9 cellular contexts compared by ENCODE assay signal in the genomic region with DNA sequence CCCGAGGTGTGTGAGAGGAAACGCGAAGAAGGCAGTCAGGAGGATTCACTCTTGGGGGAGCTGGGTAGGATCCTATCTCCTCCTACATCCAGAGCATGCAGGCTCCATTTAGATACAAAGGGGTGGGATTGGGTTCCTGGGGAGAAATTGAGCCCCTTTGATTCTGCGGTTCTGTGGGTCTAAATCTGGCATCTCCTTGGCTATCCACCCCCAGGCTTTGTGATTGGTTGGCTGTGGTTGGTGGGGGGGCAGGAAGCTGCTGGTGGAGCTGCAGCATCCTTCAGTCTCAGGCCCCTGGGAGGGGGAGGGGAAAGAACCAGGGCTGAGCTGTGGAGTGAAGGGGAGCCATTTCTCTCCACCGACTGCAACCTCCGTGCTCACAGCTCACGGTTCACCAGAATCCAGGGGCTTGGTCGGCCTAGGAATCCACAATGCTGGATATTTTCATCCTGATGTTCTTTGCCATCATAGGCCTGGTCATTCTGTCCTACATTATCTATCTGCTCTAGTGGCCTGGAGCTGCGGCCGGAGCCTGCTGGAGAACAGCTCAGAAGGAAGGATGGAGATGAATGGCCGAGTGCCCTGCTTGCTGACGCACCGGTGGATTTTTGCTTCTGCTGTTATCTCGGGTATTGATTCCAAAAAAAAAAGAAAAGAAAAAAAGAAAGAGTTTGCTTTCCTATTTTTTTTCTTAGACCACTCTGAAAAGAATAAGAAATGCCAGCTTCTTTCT.
DNase-seq lines count a peak whose midpoint lies in the region; ATAC-seq and TF ChIP-seq lines count a peak whose summit lies in the region.
"Had no signal": no experiment of that assay in that cellular context is flagged by ENCODE, and none has a peak within 500 bp of the region (broad histone marks: within the 10 kb centered on the region; RNA-seq: fewer than 3 reads in every experiment).

LASP1NB (plus strand) TSS at position 352 of the 733 bp plus-strand sequence.

- no peaks in the 10 kb centered on the region for H3K4me1 Mint-ChIP-seq in Calu3 (ENCODE audit: low read depth, unreplicated experiment)
- H3K4me1 Mint-ChIP-seq in activated CD8-positive, alpha-beta T cell treated with anti-CD3 and anti-CD28 coated beads for 36 hours (ENCODE audit: low read depth) = peaks cover 46% of the 10 kb centered on the region

- H3K27ac Mint-ChIP-seq in Calu3 (ENCODE audit: unreplicated experiment) = no peak within 1 kb of the TSS
- H3K27ac Mint-ChIP-seq in activated CD8-positive, alpha-beta T cell treated with anti-CD3 and anti-CD28 coated beads for 36 hours = peak within 1 kb of the TSS; percentile 69

- no peak within 1 kb of the TSS for H3K4me3 ChIP-seq in foreskin fibroblast (ENCODE audit: low read depth in 1 of 2, low read length in 2 of 2)

- DNase-seq in Calu3 (peak; percentile 21), foreskin fibroblast (peak; percentile 20 to 55), posterior cingulate gyrus (peak; percentile 86 to 99 (median 92)), NCI-H748 treated with DMSO at 0.1 percent for 48 hours (lab: John Stamatoyannopoulos, UW) (no peak), NCI-H146 (lab: John Stamatoyannopoulos, UW) (no peak)
- DNase-seq in activated CD8-positive, alpha-beta T cell treated with anti-CD3 and anti-CD28 coated beads for 36 hours = peak; percentile 90
- DNase-seq: NCI-H2029 treated with DMSO at 0.1 percent for 48 hours had no signal

- no peak within 1 kb of the TSS for H3K4me3 Mint-ChIP-seq in Calu3 (ENCODE audit: low read depth, unreplicated experiment)
- peak within 1 kb of the TSS; percentile 71 for H3K4me3 Mint-ChIP-seq in activated CD8-positive, alpha-beta T cell treated with anti-CD3 and anti-CD28 coated beads for 36 hours

- CTCF ChIA-PET in Calu3 (lab: Charles Lee) = interaction anchor here (3.2 kb wide), 1 partner anchor 54 kb away, joined by 10 read pairs; no protein-coding TSS in a partner anchor
- CTCF ChIA-PET in activated CD8-positive, alpha-beta T cell treated with anti-CD3 and anti-CD28 coated beads for 36 hours (lab: Charles Lee) = interaction anchor here (0.6 to 5.2 kb wide), 22 partner anchors 7 to 249 kb away, joined by 3 to 39 read pairs (median 4); partner anchors contain the start of genes FBXO47 and LASP1

- POLR2A ChIA-PET in activated CD8-positive, alpha-beta T cell treated with anti-CD3 and anti-CD28 coated beads for 36 hours (lab: Charles Lee) = interaction anchor here (0.8 to 2.3 kb wide), 16 partner anchors 10 to 77 kb away, joined by 3 to 13 read pairs (median 4); partner anchors contain the start of genes LASP1 and RPL23

- intact Hi-C loops in Calu3 (cut with micrococcal nuclease; ENCODE audit: unreplicated experiment) = no loop called here
- intact Hi-C loops in activated CD8-positive, alpha-beta T cell treated with anti-CD3 and anti-CD28 coated beads for 36 hours (cut with micrococcal nuclease) = loop anchor here (5.0 kb wide), 2 partner anchors 33 to 53 kb away; partner anchors contain the start of gene LASP1
- intact Hi-C loops in posterior cingulate gyrus (cut with DNase I) = no loop called here

- peak; percentile 88 for ATAC-seq in activated CD8-positive, alpha-beta T cell treated with anti-CD3 and anti-CD28 coated beads for 36 hours
- ATAC-seq in HG03196 (IDR thresholded peaks at IDR 0.05; ENCODE audit: unreplicated experiment) (no peak), GM19023 (IDR thresholded peaks at IDR 0.05; ENCODE audit: unreplicated experiment) (no peak)

- H3K36me3 Mint-ChIP-seq in Calu3 (ENCODE audit: insufficient read depth, unreplicated experiment) = peaks cover 43% of the 10 kb centered on the region
- no peaks in the 10 kb centered on the region for H3K36me3 Mint-ChIP-seq in activated CD8-positive, alpha-beta T cell treated with anti-CD3 and anti-CD28 coated beads for 36 hours (ENCODE audit: low read depth)

- TF ChIP-seq CTCF in Calu3 (IDR thresholded peaks at IDR 0.05; ENCODE audit: unreplicated experiment) = no peak
- TF ChIP-seq CTCF in activated CD8-positive, alpha-beta T cell treated with anti-CD3 and anti-CD28 coated beads for 36 hours (IDR thresholded peaks at IDR 0.05) = no peak
- TF ChIP-seq CTCF in foreskin fibroblast (IDR thresholded peaks at IDR 0.05; ENCODE audit: low read depth, low read length) = no peak

- H3K9me3 Mint-ChIP-seq in Calu3 (ENCODE audit: low read depth, unreplicated experiment) = no peaks in the 10 kb centered on the region
- no peaks in the 10 kb centered on the region for H3K9me3 Mint-ChIP-seq in activated CD8-positive, alpha-beta T cell treated with anti-CD3 and anti-CD28 coated beads for 36 hours

- no peaks in the 10 kb centered on the region for H3K27me3 Mint-ChIP-seq in Calu3 (ENCODE audit: unreplicated experiment)
- H3K27me3 Mint-ChIP-seq in activated CD8-positive, alpha-beta T cell treated with anti-CD3 and anti-CD28 coated beads for 36 hours = no peaks in the 10 kb centered on the region

- no TSS peak for BruUV-seq in Calu3 (replicated peaks; lab: Mats Ljungman, UMichigan)

Comparison
In these comparisons a context has a peak if more than half of its experiments do, and no peak if none do; other contexts are left out.
1. DNase-seq: peak in Calu3 (single experiment), activated CD8-positive, alpha-beta T cell treated with anti-CD3 and anti-CD28 coated beads for 36 hours (single experiment), foreskin fibroblast (2 of 2) and posterior cingulate gyrus (10 of 10); none in NCI-H748 treated with DMSO at 0.1 percent for 48 hours (single experiment) and NCI-H146 (single experiment).